21 cellular contexts compared by ENCODE assay signal in genomic region chr5:2291146-2291840, GRCh38.
A peak's percentile ranks its signal among the peaks of the same experiment; 100 is the strongest.
DNase-seq lines count a peak whose midpoint lies in the region; ATAC-seq lines count a peak whose summit lies in the region.
"Had no signal": no experiment of that assay in that cellular context is flagged by ENCODE, and none has a peak within 500 bp of the region (broad histone marks: within the 10 kb centered on the region; RNA-seq: fewer than 3 reads in every experiment).

No MANE protein-coding gene starts in this region.

- DNase-seq in activated effector memory CD4-positive, alpha-beta T cell treated with anti-CD3 and anti-CD28 coated beads, Interleukin-2, amount 50 U/mL, for 16 hours: peak; percentile 39
- DNase-seq in activated effector memory CD4-positive, alpha-beta T cell treated with Interleukin-2 at 50 U/mL for 16 hours: no peak
- DNase-seq in neuronal stem cell (ENCODE audit: low spot score) (no peak), sciatic nerve (ENCODE audit: low spot score) (no peak), DMS53 (lab: John Stamatoyannopoulos, UW) (no peak), SHP77 treated with DMSO at 0.1 percent for 48 hours (lab: John Stamatoyannopoulos, UW) (no peak)
- DNase-seq: Caco-2; CD4-positive, CD25-positive, alpha-beta regulatory T cell; CD8-positive, alpha-beta T cell; DMS153; DMS79; EL; GDM1; HFFc6 had no signal

- no peak overlapping the region for H2AFZ ChIP-seq in neuronal stem cell (ENCODE audit: low read length)
- H2AFZ ChIP-seq: GM23338 had no signal

- no peak overlapping the region for H2BK120ac ChIP-seq in neuronal stem cell (ENCODE audit: low read depth, low read length)

- H3K4me3 ChIP-seq in neuronal stem cell (ENCODE audit: low read length in 2 of 2): no peak overlapping the region
- H3K4me3 ChIP-seq: BLaER1, GM12878, GM23338, HAP-1 had no signal

- no peak overlapping the region for H2BK15ac ChIP-seq in neuronal stem cell (ENCODE audit: low read length)

- peak overlapping the region; percentile 81 for H2AK5ac ChIP-seq in neuronal stem cell (ENCODE audit: low read depth, low read length)

- no peak overlapping the region for H3K4me2 ChIP-seq in neuronal stem cell (ENCODE audit: insufficient read depth, low read length, poor library complexity, severe bottlenecking)
- H3K4me2 ChIP-seq: BLaER1, GM23338 had no signal

- H2BK12ac ChIP-seq in neuronal stem cell (ENCODE audit: low read length): peak overlapping the region; percentile 41

- H3K18ac ChIP-seq in neuronal stem cell (ENCODE audit: low read length): peak overlapping the region; percentile 59

- ATAC-seq in sciatic nerve (peak; percentile 34), GM21576 (IDR thresholded peaks at IDR 0.05; ENCODE audit: unreplicated experiment) (no peak)
- ATAC-seq: CD8-positive, alpha-beta T cell; GM12878; GM23338 had no signal

- H3K27me3 ChIP-seq in neuronal stem cell (ENCODE audit: control insufficient read depth in 3 of 3, insufficient read depth in 3 of 3, low read depth in 1 of 3, low read length in 3 of 3): no peaks in the 10 kb centered on the region
- H3K27me3 ChIP-seq: BLaER1 had no signal

- WGBS in neuronal stem cell (ENCODE audit: extremely low coverage in 2 of 2, insufficient read length in 2 of 2, insufficient replicate concordance in 1 of 2), 2 donors: no CpG with 5 or more reads among the region's 19 CpGs

- H3K27ac ChIP-seq in neuronal stem cell (replicated peaks; ENCODE audit: low read length): no peak overlapping the region
- H3K27ac ChIP-seq: 22Rv1, BLaER1, C4-2B had no signal

- intact Hi-C loops in sciatic nerve (cut with DNase I): no loop called here

- no peaks in the 10 kb centered on the region for H3K36me3 ChIP-seq in neuronal stem cell (replicated peaks in 1 of 2; ENCODE audit: control insufficient read depth in 2 of 2, insufficient read depth in 2 of 2, low read length in 2 of 2)
- H3K36me3 ChIP-seq: BLaER1, HAP-1 had no signal

- no peak overlapping the region for H2BK5ac ChIP-seq in neuronal stem cell (ENCODE audit: low read length)

- no peak overlapping the region for H4K91ac ChIP-seq in neuronal stem cell (ENCODE audit: low read depth, low read length, poor library complexity)

- peak overlapping the region; percentile 50 for H3K9ac ChIP-seq in neuronal stem cell (ENCODE audit: low read depth, low read length, poor library complexity)
- H3K9ac ChIP-seq: BLaER1 had no signal

- peaks cover 0 to 22% of the 10 kb centered on the region in 2 donors for H3K9me3 ChIP-seq in neuronal stem cell (replicated peaks in 1 of 2; ENCODE audit: control insufficient read depth in 2 of 2, insufficient read depth in 1 of 2, low read depth in 1 of 2, low read length in 2 of 2)
- H3K9me3 ChIP-seq: Caco-2, HAP-1 had no signal

- H3K14ac ChIP-seq in neuronal stem cell (ENCODE audit: low read length): no peak overlapping the region

- H4K8ac ChIP-seq in neuronal stem cell (ENCODE audit: low read depth, low read length): no peak overlapping the region

- peak overlapping the region; percentile 77 for H3K23ac ChIP-seq in neuronal stem cell (ENCODE audit: low read depth, low read length, poor library complexity)

- H3K4me1 ChIP-seq in neuronal stem cell (ENCODE audit: control insufficient read depth in 2 of 2, insufficient read depth in 1 of 2, low read depth in 1 of 2, low read length in 2 of 2): no peaks in the 10 kb centered on the region
- H3K4me1 ChIP-seq: BLaER1, Caco-2, HAP-1 had no signal

- H3K4ac ChIP-seq in neuronal stem cell (ENCODE audit: low read length): no peak overlapping the region

- H3K79me1 ChIP-seq in neuronal stem cell (ENCODE audit: low read depth, low read length): no peaks in the 10 kb centered on the region
